1 cellular context compared by ENCODE assay signal in the genomic region with DNA sequence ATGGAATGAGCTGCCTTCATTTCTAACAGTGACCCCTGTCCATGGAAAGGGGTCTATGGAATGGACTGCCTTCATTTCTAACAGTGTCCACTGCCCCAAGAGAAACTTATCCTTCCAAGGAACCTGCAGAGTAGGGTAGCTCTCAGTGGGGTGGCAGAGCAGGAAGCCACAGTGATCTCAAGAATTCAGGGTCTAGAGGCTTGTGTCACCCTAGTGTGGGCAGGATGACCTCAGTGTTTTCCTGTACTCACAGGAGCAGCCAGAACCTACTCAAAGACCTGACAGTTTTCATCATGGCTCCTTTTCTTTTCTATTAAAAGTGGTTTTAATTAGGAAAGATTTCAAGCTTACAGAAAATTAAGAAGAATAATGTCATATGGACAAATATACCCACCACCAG.
A peak's percentile ranks its signal among the peaks of the same experiment; 100 is the strongest.
TF ChIP-seq lines count a peak whose summit lies in the region.

No MANE protein-coding gene starts in this region.

TF ChIP-seq in GM12878, 131 proteins besides CTCF, POLR2A, EP300 and RAD21:
- TF ChIP-seq EED (IDR thresholded peaks at IDR 0.05; ENCODE audit: low read depth) (peak; percentile 44; the same call in 1 of the 2 replicates), SPI1 (IDR thresholded peaks at IDR 0.05; ENCODE audit: borderline replicate concordance, insufficient read depth, low read depth, low read length) (no peak), NR2F1 (conservative IDR thresholded peaks at IDR 0.05) (no peak), ZSCAN29 (IDR thresholded peaks at IDR 0.05) (no peak), BCL11A (IDR thresholded peaks at IDR 0.05; ENCODE audit: low read depth, low read length) (0 out of 2 replicates have a peak, but pooled peaks have one; percentile 16), JUNB (IDR thresholded peaks at IDR 0.05) (no peak), PKNOX1 (IDR thresholded peaks at IDR 0.05) (no peak), SIX5 (IDR thresholded peaks at IDR 0.05; ENCODE audit: low read depth, low read length, severe bottlenecking) (no peak), ZBED1 (IDR thresholded peaks at IDR 0.05; ENCODE audit: borderline replicate concordance) (no peak), MEF2B (IDR thresholded peaks at IDR 0.05; ENCODE audit: partially characterized antibody, poor library complexity, severe bottlenecking) (no peak), IKZF1 (conservative IDR thresholded peaks at IDR 0.05) (no peak), SREBF1 (IDR thresholded peaks at IDR 0.05; ENCODE audit: low read length) (no peak), NFXL1 (IDR thresholded peaks at IDR 0.05; ENCODE audit: borderline replicate concordance) (no peak), MEF2A (IDR thresholded peaks at IDR 0.05; ENCODE audit: insufficient read depth, low read depth, low read length) (no peak), CEBPB (IDR thresholded peaks at IDR 0.05; ENCODE audit: borderline replicate concordance in 1 of 2, low read depth in 2 of 2, low read length in 2 of 2) (no peak), RUNX3 (IDR thresholded peaks at IDR 0.05; ENCODE audit: low read length) (peak; percentile 66), ATF7 (IDR thresholded peaks at IDR 0.05; ENCODE audit: low read depth) (peak; percentile 48; the same call in 1 of the 2 replicates), KLF5 (IDR thresholded peaks at IDR 0.05; ENCODE audit: partially characterized antibody) (no peak), ZBTB40 (IDR thresholded peaks at IDR 0.05; ENCODE audit: borderline replicate concordance) (no peak), POLR2AphosphoS5 (IDR thresholded peaks at IDR 0.05; ENCODE audit: low read length) (no peak), IKZF2 (IDR thresholded peaks at IDR 0.05) (peak in 1 of 2 experiments; percentile 24; a peak in 1 of 4 replicates), POU2F2 (IDR thresholded peaks at IDR 0.05; ENCODE audit: borderline replicate concordance, low read depth, low read length) (no peak), CHD4 (IDR thresholded peaks at IDR 0.05) (no peak), SMAD1 (IDR thresholded peaks at IDR 0.05; ENCODE audit: low read depth, partially characterized antibody) (no peak), YY1 (IDR thresholded peaks at IDR 0.05; ENCODE audit: low read depth, low read length) (no peak), RB1 (IDR thresholded peaks at IDR 0.05; ENCODE audit: borderline replicate concordance) (no peak), PAX8 (IDR thresholded peaks at IDR 0.05) (no peak), NFIC (IDR thresholded peaks at IDR 0.05; ENCODE audit: low read depth, low read length) (no peak), E2F4 (IDR thresholded peaks at IDR 0.05; ENCODE audit: low read depth, low read length) (no peak), SMAD5 (IDR thresholded peaks at IDR 0.05; ENCODE audit: low read depth) (no peak), MYC (IDR thresholded peaks at IDR 0.05; ENCODE audit: insufficient read depth, insufficient read length, insufficient replicate concordance, low read length, severe bottlenecking) (no peak), KDM1A (IDR thresholded peaks at IDR 0.05; ENCODE audit: borderline replicate concordance) (no peak), IRF4 (IDR thresholded peaks at IDR 0.05; ENCODE audit: low read depth, low read length) (no peak), FOS (IDR thresholded peaks at IDR 0.05; ENCODE audit: borderline replicate concordance, extremely low read depth, insufficient read length) (no peak), SREBF2 (IDR thresholded peaks at IDR 0.05; ENCODE audit: low read length) (no peak), CREB1 (IDR thresholded peaks at IDR 0.05; ENCODE audit: low read depth) (0 out of 2 replicates have a peak, but pooled peaks have one; percentile 27), MTA2 (IDR thresholded peaks at IDR 0.05; ENCODE audit: low read depth) (no peak), TARDBP (IDR thresholded peaks at IDR 0.05; ENCODE audit: borderline replicate concordance) (no peak), GATAD2B (conservative IDR thresholded peaks at IDR 0.05; ENCODE audit: low read depth) (no peak), BMI1 (IDR thresholded peaks at IDR 0.05; ENCODE audit: borderline replicate concordance) (no peak), HDGF (IDR thresholded peaks at IDR 0.05) (no peak)
- TF ChIP-seq, protein P1, sequence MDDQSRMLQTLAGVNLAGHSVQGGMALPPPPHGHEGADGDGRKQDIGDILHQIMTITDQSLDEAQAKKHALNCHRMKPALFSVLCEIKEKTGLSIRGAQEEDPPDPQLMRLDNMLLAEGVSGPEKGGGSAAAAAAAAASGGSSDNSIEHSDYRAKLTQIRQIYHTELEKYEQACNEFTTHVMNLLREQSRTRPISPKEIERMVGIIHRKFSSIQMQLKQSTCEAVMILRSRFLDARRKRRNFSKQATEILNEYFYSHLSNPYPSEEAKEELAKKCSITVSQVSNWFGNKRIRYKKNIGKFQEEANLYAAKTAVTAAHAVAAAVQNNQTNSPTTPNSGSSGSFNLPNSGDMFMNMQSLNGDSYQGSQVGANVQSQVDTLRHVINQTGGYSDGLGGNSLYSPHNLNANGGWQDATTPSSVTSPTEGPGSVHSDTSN (IDR thresholded peaks at IDR 0.05; ENCODE audit: insufficient replicate concordance, low read depth, low read length): no peak
- TF ChIP-seq, protein P2, sequence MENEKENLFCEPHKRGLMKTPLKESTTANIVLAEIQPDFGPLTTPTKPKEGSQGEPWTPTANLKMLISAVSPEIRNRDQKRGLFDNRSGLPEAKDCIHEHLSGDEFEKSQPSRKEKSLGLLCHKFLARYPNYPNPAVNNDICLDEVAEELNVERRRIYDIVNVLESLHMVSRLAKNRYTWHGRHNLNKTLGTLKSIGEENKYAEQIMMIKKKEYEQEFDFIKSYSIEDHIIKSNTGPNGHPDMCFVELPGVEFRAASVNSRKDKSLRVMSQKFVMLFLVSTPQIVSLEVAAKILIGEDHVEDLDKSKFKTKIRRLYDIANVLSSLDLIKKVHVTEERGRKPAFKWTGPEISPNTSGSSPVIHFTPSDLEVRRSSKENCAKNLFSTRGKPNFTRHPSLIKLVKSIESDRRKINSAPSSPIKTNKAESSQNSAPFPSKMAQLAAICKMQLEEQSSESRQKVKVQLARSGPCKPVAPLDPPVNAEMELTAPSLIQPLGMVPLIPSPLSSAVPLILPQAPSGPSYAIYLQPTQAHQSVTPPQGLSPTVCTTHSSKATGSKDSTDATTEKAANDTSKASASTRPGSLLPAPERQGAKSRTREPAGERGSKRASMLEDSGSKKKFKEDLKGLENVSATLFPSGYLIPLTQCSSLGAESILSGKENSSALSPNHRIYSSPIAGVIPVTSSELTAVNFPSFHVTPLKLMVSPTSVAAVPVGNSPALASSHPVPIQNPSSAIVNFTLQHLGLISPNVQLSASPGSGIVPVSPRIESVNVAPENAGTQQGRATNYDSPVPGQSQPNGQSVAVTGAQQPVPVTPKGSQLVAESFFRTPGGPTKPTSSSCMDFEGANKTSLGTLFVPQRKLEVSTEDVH (IDR thresholded peaks at IDR 0.05; ENCODE audit: low read depth, partially characterized antibody): no peak
- TF ChIP-seq, protein P3, sequence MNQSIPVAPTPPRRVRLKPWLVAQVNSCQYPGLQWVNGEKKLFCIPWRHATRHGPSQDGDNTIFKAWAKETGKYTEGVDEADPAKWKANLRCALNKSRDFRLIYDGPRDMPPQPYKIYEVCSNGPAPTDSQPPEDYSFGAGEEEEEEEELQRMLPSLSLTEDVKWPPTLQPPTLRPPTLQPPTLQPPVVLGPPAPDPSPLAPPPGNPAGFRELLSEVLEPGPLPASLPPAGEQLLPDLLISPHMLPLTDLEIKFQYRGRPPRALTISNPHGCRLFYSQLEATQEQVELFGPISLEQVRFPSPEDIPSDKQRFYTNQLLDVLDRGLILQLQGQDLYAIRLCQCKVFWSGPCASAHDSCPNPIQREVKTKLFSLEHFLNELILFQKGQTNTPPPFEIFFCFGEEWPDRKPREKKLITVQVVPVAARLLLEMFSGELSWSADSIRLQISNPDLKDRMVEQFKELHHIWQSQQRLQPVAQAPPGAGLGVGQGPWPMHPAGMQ (IDR thresholded peaks at IDR 0.05; ENCODE audit: borderline replicate concordance): no peak
- TF ChIP-seq, protein P4, sequence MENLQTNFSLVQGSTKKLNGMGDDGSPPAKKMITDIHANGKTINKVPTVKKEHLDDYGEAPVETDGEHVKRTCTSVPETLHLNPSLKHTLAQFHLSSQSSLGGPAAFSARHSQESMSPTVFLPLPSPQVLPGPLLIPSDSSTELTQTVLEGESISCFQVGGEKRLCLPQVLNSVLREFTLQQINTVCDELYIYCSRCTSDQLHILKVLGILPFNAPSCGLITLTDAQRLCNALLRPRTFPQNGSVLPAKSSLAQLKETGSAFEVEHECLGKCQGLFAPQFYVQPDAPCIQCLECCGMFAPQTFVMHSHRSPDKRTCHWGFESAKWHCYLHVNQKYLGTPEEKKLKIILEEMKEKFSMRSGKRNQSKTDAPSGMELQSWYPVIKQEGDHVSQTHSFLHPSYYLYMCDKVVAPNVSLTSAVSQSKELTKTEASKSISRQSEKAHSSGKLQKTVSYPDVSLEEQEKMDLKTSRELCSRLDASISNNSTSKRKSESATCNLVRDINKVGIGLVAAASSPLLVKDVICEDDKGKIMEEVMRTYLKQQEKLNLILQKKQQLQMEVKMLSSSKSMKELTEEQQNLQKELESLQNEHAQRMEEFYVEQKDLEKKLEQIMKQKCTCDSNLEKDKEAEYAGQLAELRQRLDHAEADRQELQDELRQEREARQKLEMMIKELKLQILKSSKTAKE (IDR thresholded peaks at IDR 0.05; ENCODE audit: low read depth, poor library complexity, severe bottlenecking): no peak
- TF ChIP-seq, protein P5, sequence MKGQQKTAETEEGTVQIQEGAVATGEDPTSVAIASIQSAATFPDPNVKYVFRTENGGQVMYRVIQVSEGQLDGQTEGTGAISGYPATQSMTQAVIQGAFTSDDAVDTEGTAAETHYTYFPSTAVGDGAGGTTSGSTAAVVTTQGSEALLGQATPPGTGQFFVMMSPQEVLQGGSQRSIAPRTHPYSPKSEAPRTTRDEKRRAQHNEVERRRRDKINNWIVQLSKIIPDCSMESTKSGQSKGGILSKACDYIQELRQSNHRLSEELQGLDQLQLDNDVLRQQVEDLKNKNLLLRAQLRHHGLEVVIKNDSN (IDR thresholded peaks at IDR 0.05; ENCODE audit: borderline replicate concordance, extremely low read length, insufficient read depth, low read depth, low read length): no peak
